20 cellular contexts compared by ENCODE assay signal in the genomic region with DNA sequence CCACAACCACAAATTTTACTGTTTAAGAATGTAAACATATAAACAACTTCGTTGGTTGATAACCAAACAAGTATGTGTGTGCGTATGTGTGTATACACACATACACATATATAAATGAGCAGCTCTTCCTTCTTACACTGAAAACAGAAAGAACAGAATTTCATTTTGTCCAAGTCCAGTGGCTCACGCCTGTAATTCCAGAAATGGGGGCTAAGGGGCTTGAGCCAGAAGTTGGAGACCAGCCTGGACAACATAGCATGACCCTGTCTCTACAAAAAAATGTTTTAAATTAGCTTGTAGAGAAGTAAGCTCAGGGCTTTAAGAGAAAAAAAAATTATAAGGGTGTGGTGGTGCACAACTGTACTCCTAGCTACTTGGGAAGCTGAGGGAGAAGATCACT.
"Had no signal": no experiment of that assay in that cellular context is flagged by ENCODE, and none has a peak within 500 bp of the region (broad histone marks: within the 10 kb centered on the region; RNA-seq: fewer than 3 reads in every experiment).

No MANE protein-coding gene starts in this region.

- H3K4me3 ChIP-seq: coronary artery, gastrocnemius medialis, heart right ventricle, mucosa of descending colon, pancreas, tibial nerve had no signal

- H3K27ac Mint-ChIP-seq: naive thymus-derived CD8-positive, alpha-beta T cell; progenitor cell of endocrine pancreas; stimulated activated effector memory CD8-positive, alpha-beta T cell treated with anti-CD3 and anti-CD28 coated beads, Interleukin-12 subunit alpha, Interleukin-12 subunit beta, amount 100 ng/mL, for 72 hours had no signal

- H3K9me3 Mint-ChIP-seq: naive thymus-derived CD8-positive, alpha-beta T cell; stimulated activated effector memory CD8-positive, alpha-beta T cell treated with anti-CD3 and anti-CD28 coated beads, Interleukin-12 subunit alpha, Interleukin-12 subunit beta, amount 100 ng/mL, for 72 hours had no signal

- H3K4me1 Mint-ChIP-seq: naive thymus-derived CD8-positive, alpha-beta T cell; stimulated activated effector memory CD8-positive, alpha-beta T cell treated with anti-CD3 and anti-CD28 coated beads, Interleukin-12 subunit alpha, Interleukin-12 subunit beta, amount 100 ng/mL, for 72 hours had no signal

- H3K27ac ChIP-seq: coronary artery, gastrocnemius medialis, heart right ventricle, pancreas, tibial nerve had no signal

- H3K36me3 Mint-ChIP-seq: naive thymus-derived CD8-positive, alpha-beta T cell had no signal

- H3K27me3 ChIP-seq: gastrocnemius medialis, pancreas, tibial nerve had no signal

- H3K4me3 Mint-ChIP-seq: naive thymus-derived CD8-positive, alpha-beta T cell; neural crest cell; stimulated activated effector memory CD8-positive, alpha-beta T cell treated with anti-CD3 and anti-CD28 coated beads, Interleukin-12 subunit alpha, Interleukin-12 subunit beta, amount 100 ng/mL, for 72 hours had no signal

- DNase-seq: caudate nucleus; effector CD8-positive, alpha-beta T cell; gastrocnemius medialis; heart right ventricle; hypothalamus; islet precursor cell; left ventricle myocardium superior; mucosa of descending colon; naive thymus-derived CD8-positive, alpha-beta T cell; nucleus accumbens; pancreas; right cardiac atrium; stimulated activated CD4-positive, alpha-beta T cell treated with anti-CD3 and anti-CD28 coated beads, Interleukin-4, amount 100 ng/mL, for 1 hour; stimulated activated CD8-positive, alpha-beta memory T cell treated with anti-CD3 and anti-CD28 coated beads, Interleukin-4, amount 100 ng/mL, for 48 hours; stimulated activated naive CD8-positive, alpha-beta T cell treated with anti-CD3 and anti-CD28 coated beads, Interleukin-15, Interleukin-2, amounts not matched to agents 100 U/mL and 50 U/mL, for 24 hours had no signal

- H3K27me3 Mint-ChIP-seq: progenitor cell of endocrine pancreas had no signal

- H3K9me3 ChIP-seq: gastrocnemius medialis, heart right ventricle, mucosa of descending colon, pancreas, tibial nerve had no signal
